ENCODE assay signal across 22 cellular contexts in genomic region chr1:3456449-3456963, GRCh38. TPM values are rescaled to one million over a fixed set of nuclear protein-coding genes. Genes with fewer than 3 reads are reported as not detected.
DNase-seq lines count a peak whose midpoint lies in the region; ATAC-seq and TF ChIP-seq lines count a peak whose summit lies in the region.
"Had no signal": no experiment of that assay in that cellular context is flagged by ENCODE, and none has a peak within 500 bp of the region (broad histone marks: within the 10 kb centered on the region; RNA-seq: fewer than 3 reads in every experiment).

No MANE protein-coding gene starts in this region.

- H3K9me3 ChIP-seq in BLaER1 treated with 17β-estradiol and CSF1 and Interleukin-3, amounts not matched to agents 10 nM and 100 nM (replicated peaks in 1 of 11) = no peaks in the 10 kb centered on the region
- no peaks in the 10 kb centered on the region for H3K9me3 ChIP-seq in Peyer's patch
- H3K9me3 ChIP-seq in hepatocyte (ENCODE audit: low read depth) = no peaks in the 10 kb centered on the region
- H3K9me3 ChIP-seq in CD4-positive, alpha-beta memory T cell (ENCODE audit: control insufficient read depth in 1 of 2, low read length in 2 of 2) = no peaks in the 10 kb centered on the region
- H3K9me3 ChIP-seq: body of pancreas, sigmoid colon, suprapubic skin had no signal

- peaks cover 0 to 11% (median 7%) of the 10 kb centered on the region in 11 experiments; a peak in 8 of 22 replicates for H3K27me3 ChIP-seq in BLaER1 treated with 17β-estradiol and CSF1 and Interleukin-3, amounts not matched to agents 10 nM and 100 nM
- H3K27me3 ChIP-seq in Peyer's patch (no peaks in the 10 kb centered on the region), hepatocyte (no peaks in the 10 kb centered on the region), rectal smooth muscle tissue (ENCODE audit: control insufficient read depth, insufficient read depth, low read length) (peaks cover 12% of the 10 kb centered on the region)
- peaks cover 11% of the 10 kb centered on the region for H3K27me3 ChIP-seq in CD4-positive, alpha-beta memory T cell (ENCODE audit: insufficient read depth, low read length)
- H3K27me3 ChIP-seq: body of pancreas, neural progenitor cell had no signal

- H3K79me2 ChIP-seq in hepatocyte = peaks cover 14% of the 10 kb centered on the region

- no peak overlapping the region for H2AFZ ChIP-seq in hepatocyte
- H2AFZ ChIP-seq: neural progenitor cell had no signal

- no peak overlapping the region for H3K9ac ChIP-seq in BLaER1 treated with 17β-estradiol and CSF1 and Interleukin-3, amounts not matched to agents 10 nM and 100 nM
- no peak overlapping the region for H3K9ac ChIP-seq in rectal smooth muscle tissue (ENCODE audit: low read length)
- H3K9ac ChIP-seq: neural progenitor cell had no signal

- POLR2A ChIA-PET in CD4-positive, alpha-beta memory T cell (lab: Charles Lee; ENCODE audit: partially characterized antibody) = no interaction called here

- WGBS in hepatocyte (ENCODE audit: low lambda C conversion rate, missing lambda C conversion rate) = 93% methylated on average over 12 of the region's 12 CpGs

- CTCF ChIA-PET in CD4-positive, alpha-beta memory T cell (lab: Charles Lee; ENCODE audit: partially characterized antibody) = no interaction called here

- no peak for TF ChIP-seq CTCF in Peyer's patch (IDR thresholded peaks at IDR 0.05)
- TF ChIP-seq CTCF in hepatocyte (IDR thresholded peaks at IDR 0.05; ENCODE audit: poor library complexity) = no peak

- no peaks in the 10 kb centered on the region for H3K9me3 Mint-ChIP-seq in CD4-positive, alpha-beta memory T cell
- H3K9me3 Mint-ChIP-seq: activated CD8-positive, alpha-beta T cell treated with anti-CD3 and anti-CD28 coated beads for 36 hours; activated naive CD4-positive, alpha-beta T cell treated with anti-CD3 and anti-CD28 coated beads for 36 hours; central memory CD8-positive, alpha-beta T cell; IgD-negative memory B cell; neural progenitor cell; stimulated activated memory B cell treated with anti-CD40 and anti-IgM and Interleukin-4, amounts not matched to agents 10 μg/mL and 1 μg/mL and 100 μg/mL, for 72 hours; T-helper 1 cell treated with Interleukin-12 subunit alpha and Interleukin-12 subunit beta and Interleukin-4 antibody, amounts not matched to agents 30 μg/mL and 1 μg/mL, for 36 hours had no signal

- H3K4me1 Mint-ChIP-seq in CD4-positive, alpha-beta memory T cell = peaks cover 0 to 7% (median 2%) of the 10 kb centered on the region in 4 donors
- H3K4me1 Mint-ChIP-seq: central memory CD8-positive, alpha-beta T cell had no signal

- no peaks in the 10 kb centered on the region for H3K36me3 Mint-ChIP-seq in CD4-positive, alpha-beta memory T cell
- H3K36me3 Mint-ChIP-seq: IgD-negative memory B cell; neural progenitor cell; stimulated activated memory B cell treated with anti-CD40 and anti-IgM and Interleukin-4, amounts not matched to agents 10 μg/mL and 1 μg/mL and 100 μg/mL, for 72 hours had no signal

- peak; percentile 49 to 76 for TF ChIP-seq POLR2A in Peyer's patch (IDR thresholded peaks at IDR 0.05)

- H3K36me3 ChIP-seq in BLaER1 treated with 17β-estradiol and CSF1 and Interleukin-3, amounts not matched to agents 10 nM and 100 nM = no peaks in the 10 kb centered on the region
- no peaks in the 10 kb centered on the region for H3K36me3 ChIP-seq in Peyer's patch
- H3K36me3 ChIP-seq in hepatocyte (replicated peaks; ENCODE audit: insufficient read depth, low read depth) = no peaks in the 10 kb centered on the region
- no peaks in the 10 kb centered on the region for H3K36me3 ChIP-seq in rectal smooth muscle tissue (ENCODE audit: control insufficient read depth, insufficient read depth, low read length)
- H3K36me3 ChIP-seq in CD4-positive, alpha-beta memory T cell (ENCODE audit: insufficient read depth, low read length) = no peaks in the 10 kb centered on the region
- H3K36me3 ChIP-seq: neural progenitor cell, sigmoid colon, suprapubic skin had no signal

- peaks cover 50 to 84% (median 74%) of the 10 kb centered on the region in 10 experiments for H3K4me1 ChIP-seq in BLaER1 treated with 17β-estradiol and CSF1 and Interleukin-3, amounts not matched to agents 10 nM and 100 nM
- peaks cover 8 to 75% (median 17%) of the 10 kb centered on the region in 4 donors for H3K4me1 ChIP-seq in Peyer's patch
- H3K4me1 ChIP-seq in hepatocyte (ENCODE audit: insufficient read depth) = peaks cover 53% of the 10 kb centered on the region
- no peaks in the 10 kb centered on the region for H3K4me1 ChIP-seq in rectal smooth muscle tissue (ENCODE audit: control insufficient read depth, insufficient read depth, low read length)
- H3K4me1 ChIP-seq in CD4-positive, alpha-beta memory T cell (ENCODE audit: insufficient read depth, low read length) = peaks cover 13% of the 10 kb centered on the region

- DNase-seq in Peyer's patch = peak in 2 of 3 donors; percentile 84 to 85
- no peak for DNase-seq in hepatocyte (ENCODE audit: low spot score)
- no peak for DNase-seq in amygdala (lab: John Stamatoyannopoulos, UW)
- no peak for DNase-seq in CD4-positive, alpha-beta memory T cell
- no peak for DNase-seq in kidney tubule cell (ENCODE audit: low spot score)
- DNase-seq: activated CD8-positive, alpha-beta T cell treated with anti-CD3 and anti-CD28 coated beads for 36 hours; activated naive CD4-positive, alpha-beta T cell treated with anti-CD3 and anti-CD28 coated beads for 36 hours; body of pancreas; COR-L47; NCI-H1436 treated with DMSO at 0.1 percent for 48 hours; sigmoid colon had no signal

- H3K4me3 Mint-ChIP-seq in CD4-positive, alpha-beta memory T cell = peak overlapping the region in 1 of 8 donors; percentile 21
- H3K4me3 Mint-ChIP-seq: activated CD8-positive, alpha-beta T cell treated with anti-CD3 and anti-CD28 coated beads for 36 hours; activated naive CD4-positive, alpha-beta T cell treated with anti-CD3 and anti-CD28 coated beads for 36 hours; central memory CD8-positive, alpha-beta T cell; stimulated activated memory B cell treated with anti-CD40 and anti-IgM and Interleukin-4, amounts not matched to agents 10 μg/mL and 1 μg/mL and 100 μg/mL, for 72 hours; T-helper 1 cell treated with Interleukin-12 subunit alpha and Interleukin-12 subunit beta and Interleukin-4 antibody, amounts not matched to agents 30 μg/mL and 1 μg/mL, for 36 hours had no signal

- H3K27ac ChIP-seq in BLaER1 treated with 17β-estradiol and CSF1 and Interleukin-3, amounts not matched to agents 10 nM and 100 nM = no peak overlapping the region
- H3K27ac ChIP-seq in Peyer's patch = peak overlapping the region in 3 of 4 donors; percentile 90 to 99 (median 98)
- peak overlapping the region; percentile 46 for H3K27ac ChIP-seq in hepatocyte
- H3K27ac ChIP-seq in rectal smooth muscle tissue (ENCODE audit: low read depth, low read length) = no peak overlapping the region
- H3K27ac ChIP-seq in CD4-positive, alpha-beta memory T cell (ENCODE audit: low read depth, low read length) = no peak overlapping the region
- H3K27ac ChIP-seq: neural progenitor cell, sigmoid colon, suprapubic skin had no signal

- peak overlapping the region in 10 of 11 experiments; percentile 72 to 98 (median 86); a peak in 16 of 22 replicates for H3K4me2 ChIP-seq in BLaER1 treated with 17β-estradiol and CSF1 and Interleukin-3, amounts not matched to agents 10 nM and 100 nM
- H3K4me2 ChIP-seq in hepatocyte = no peak overlapping the region
- H3K4me2 ChIP-seq: neural progenitor cell had no signal

- ATAC-seq in GM19452 (IDR thresholded peaks at IDR 0.05; ENCODE audit: unreplicated experiment) = no peak
- ATAC-seq: activated CD8-positive, alpha-beta T cell treated with anti-CD3 and anti-CD28 coated beads for 36 hours; body of pancreas; stimulated activated memory B cell treated with anti-CD40 and anti-IgM and Interleukin-4, amounts not matched to agents 10 μg/mL and 1 μg/mL and 100 μg/mL, for 72 hours had no signal

- no peak overlapping the region for H3K27ac Mint-ChIP-seq in CD4-positive, alpha-beta memory T cell
- H3K27ac Mint-ChIP-seq: activated CD8-positive, alpha-beta T cell treated with anti-CD3 and anti-CD28 coated beads for 36 hours; activated naive CD4-positive, alpha-beta T cell treated with anti-CD3 and anti-CD28 coated beads for 36 hours; stimulated activated memory B cell treated with anti-CD40 and anti-IgM and Interleukin-4, amounts not matched to agents 10 μg/mL and 1 μg/mL and 100 μg/mL, for 72 hours; T-helper 1 cell treated with Interleukin-12 subunit alpha and Interleukin-12 subunit beta and Interleukin-4 antibody, amounts not matched to agents 30 μg/mL and 1 μg/mL, for 36 hours had no signal

- peaks cover 0 to 2% of the 10 kb centered on the region in 2 donors for H3K27me3 Mint-ChIP-seq in CD4-positive, alpha-beta memory T cell

- no peak overlapping the region for H3K4me3 ChIP-seq in BLaER1 treated with 17β-estradiol and CSF1 and Interleukin-3, amounts not matched to agents 10 nM and 100 nM
- peak overlapping the region in 2 of 4 donors; percentile 94 to 97 for H3K4me3 ChIP-seq in Peyer's patch
- H3K4me3 ChIP-seq in hepatocyte = no peak overlapping the region
- peak overlapping the region; percentile 22 for H3K4me3 ChIP-seq in rectal smooth muscle tissue (ENCODE audit: low read length)
- H3K4me3 ChIP-seq in CD4-positive, alpha-beta memory T cell (ENCODE audit: low read length in 2 of 2) = no peak overlapping the region
- H3K4me3 ChIP-seq: body of pancreas, neural progenitor cell, sigmoid colon, suprapubic skin had no signal

- peaks cover 0 to 37% (median 11%) of the 10 kb centered on the region in 11 experiments; a peak in 12 of 22 replicates for H4K20me1 ChIP-seq in BLaER1 treated with 17β-estradiol and CSF1 and Interleukin-3, amounts not matched to agents 10 nM and 100 nM
- H4K20me1 ChIP-seq in hepatocyte (ENCODE audit: insufficient read depth, poor library complexity, severe bottlenecking) = no peaks in the 10 kb centered on the region

- no peaks in the 10 kb centered on the region for H3K9me2 ChIP-seq in hepatocyte (replicated peaks; ENCODE audit: insufficient read depth)

- intact Hi-C loops in CD4-positive, alpha-beta memory T cell (cut with micrococcal nuclease) = no loop called here

RNA-seq across cellular contexts. Expression of gene ARHGEF16, which starts 2.0 kb away (rescaled TPM):
- total RNA-seq in Peyer's patch (100 to 1,000 TPM in 3 of 4 donors, 10 to 100 TPM in 1; 43.7 to 225 (median 182) TPM), hepatocyte (21.5 and 24.8 TPM in 2 replicates)
- polyA plus RNA-seq in hepatocyte = 32.3 and 36.2 TPM in 2 replicates
- total RNA-seq in CD4-positive, alpha-beta memory T cell = under 1 TPM; 0.20 to 0.22 TPM
- under 1 TPM in 1 of 2 donors, not detected in 1; 0.16 TPM for polyA plus RNA-seq in CD4-positive, alpha-beta memory T cell
- total RNA-seq: activated CD8-positive, alpha-beta T cell treated with anti-CD3 and anti-CD28 coated beads for 36 hours; frontal cortex; myocyte had no signal
- polyA plus RNA-seq: IgD-negative memory B cell had no signal

Comparison
In these comparisons a context has a peak if more than half of its experiments do, and no peak if none do; other contexts are left out.
1. H3K27ac ChIP-seq: peak in Peyer's patch (3 of 4) and hepatocyte (single experiment); none in BLaER1 treated with 17β-estradiol and CSF1 and Interleukin-3, amounts not matched to agents 10 nM and 100 nM (0 of 11), rectal smooth muscle tissue (single experiment) and CD4-positive, alpha-beta memory T cell (single experiment).
2. DNase-seq: peak in Peyer's patch (2 of 3); none in hepatocyte (single experiment), amygdala (0 of 56), CD4-positive, alpha-beta memory T cell (0 of 5) and kidney tubule cell (single experiment).
3. RNA of gene ARHGEF16, which starts 2.0 kb away (total RNA-seq): 43.7 to 225 TPM in Peyer's patch and 21.5 to 24.8 TPM in hepatocyte; 0.20 to 0.22 TPM in CD4-positive, alpha-beta memory T cell; every median in the first group is over 10 times any median in the second.